In the genomic region with DNA sequence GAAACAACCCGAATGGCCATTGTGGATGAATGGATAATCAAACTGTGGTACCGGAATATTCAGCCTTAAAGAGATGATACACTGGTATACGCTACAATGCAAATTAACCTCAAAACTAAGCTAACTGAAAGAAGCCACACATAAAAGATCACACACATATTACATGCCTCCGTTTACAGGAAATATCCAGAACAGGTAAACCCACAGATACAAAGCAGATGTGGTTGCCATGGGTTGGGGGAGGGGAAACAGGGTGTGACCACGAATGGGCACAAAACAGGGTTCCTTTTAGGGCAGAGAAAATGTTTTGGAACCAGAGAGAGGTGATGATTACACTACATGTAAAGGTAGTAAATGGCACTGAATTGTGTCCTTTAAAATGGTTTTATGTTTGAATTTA, we compare ENCODE assay signal across 12 cellular contexts. TPM values are rescaled to one million over a fixed set of nuclear protein-coding genes. Genes with fewer than 3 reads are reported as not detected.
DNase-seq lines count a peak whose midpoint lies in the region; TF ChIP-seq lines count a peak whose summit lies in the region.
"Had no signal": no experiment of that assay in that cellular context is flagged by ENCODE, and none has a peak within 500 bp of the region (broad histone marks: within the 10 kb centered on the region; RNA-seq: fewer than 3 reads in every experiment).

No MANE protein-coding gene starts in this region.

- no peaks in the 10 kb centered on the region for H3K27me3 Mint-ChIP-seq in activated CD4-positive, alpha-beta memory T cell treated with anti-CD3 and anti-CD28 coated beads, Interleukin-2, amount 10 ng/mL, durations not matched to agents 7 days and 5 days
- H3K27me3 Mint-ChIP-seq in chondrocyte (ENCODE audit: low read depth): no peaks in the 10 kb centered on the region

- no peak overlapping the region for H2AFZ ChIP-seq in OCI-LY7 (ENCODE audit: low read length)

- H3K27ac ChIP-seq in KOPT-K1 (ENCODE audit: low read depth, low read length, poor library complexity, severe bottlenecking) (peak overlapping the region; percentile 79), OCI-LY7 (ENCODE audit: low read depth, low read length, poor library complexity, severe bottlenecking) (no peak overlapping the region)
- H3K27ac ChIP-seq: VCaP had no signal

- H3K79me2 ChIP-seq in OCI-LY7 (ENCODE audit: insufficient read depth, low read depth, low read length): no peaks in the 10 kb centered on the region

- H3K36me3 Mint-ChIP-seq in activated CD4-positive, alpha-beta memory T cell treated with anti-CD3 and anti-CD28 coated beads, Interleukin-2, amount 10 ng/mL, durations not matched to agents 7 days and 5 days (ENCODE audit: low read depth): peaks cover 74% of the 10 kb centered on the region
- peaks cover 4% of the 10 kb centered on the region for H3K36me3 Mint-ChIP-seq in chondrocyte (ENCODE audit: low read depth)

- intact Hi-C loops in OCI-LY7 (cut with micrococcal nuclease; ENCODE audit: unreplicated experiment): no loop called here

- CTCF ChIA-PET in activated CD4-positive, alpha-beta memory T cell treated with anti-CD3 and anti-CD28 coated beads, Interleukin-2, amount 10 ng/mL, durations not matched to agents 7 days and 5 days (lab: Charles Lee): interaction anchor here (0.8 to 2.4 kb wide), 5 partner anchors 9 to 29 kb away, joined by 3 to 7 read pairs (median 4); no protein-coding TSS in a partner anchor
- CTCF ChIA-PET in OCI-LY7 (lab: Charles Lee; ENCODE audit: unreplicated experiment): no interaction called here

- H3K4me2 ChIP-seq in OCI-LY7 (ENCODE audit: low read length): no peak overlapping the region

- H3K27ac Mint-ChIP-seq in activated CD4-positive, alpha-beta memory T cell treated with anti-CD3 and anti-CD28 coated beads, Interleukin-2, amount 10 ng/mL, durations not matched to agents 7 days and 5 days: peak overlapping the region; percentile 90
- peak overlapping the region; percentile 58 for H3K27ac Mint-ChIP-seq in chondrocyte (ENCODE audit: unreplicated experiment)

- POLR2A ChIA-PET in activated CD4-positive, alpha-beta memory T cell treated with anti-CD3 and anti-CD28 coated beads, Interleukin-2, amount 10 ng/mL, durations not matched to agents 7 days and 5 days (lab: Charles Lee): interaction anchor here (0.8 to 4.7 kb wide), 8 partner anchors 8 to 107 kb away, joined by 3 to 134 read pairs (median 4); a partner anchor contains a TSS
- POLR2A ChIA-PET in OCI-LY7 (lab: Charles Lee): interaction anchor here (0.8 kb wide), 1 partner anchor 10 kb away, joined by 3 read pairs; no protein-coding TSS in a partner anchor

- H3K4me3 ChIP-seq in OCI-LY7 (ENCODE audit: low read depth, low read length, poor library complexity, severe bottlenecking): no peak overlapping the region
- H3K4me3 ChIP-seq: testis had no signal

- no peaks in the 10 kb centered on the region for H4K20me1 ChIP-seq in OCI-LY7 (ENCODE audit: insufficient read depth, low read length)

- no peaks in the 10 kb centered on the region for H3K9me3 Mint-ChIP-seq in activated CD4-positive, alpha-beta memory T cell treated with anti-CD3 and anti-CD28 coated beads, Interleukin-2, amount 10 ng/mL, durations not matched to agents 7 days and 5 days
- H3K9me3 Mint-ChIP-seq in chondrocyte (ENCODE audit: low read depth): no peaks in the 10 kb centered on the region

- DNase-seq in activated CD4-positive, alpha-beta memory T cell treated with anti-CD3 and anti-CD28 coated beads, Interleukin-2, amount 10 ng/mL, durations not matched to agents 7 days and 5 days: peak; percentile 83
- DNase-seq in chondrocyte (ENCODE audit: low spot score) (no peak), NCI-H2029 (lab: John Stamatoyannopoulos, UW) (no peak), NCI-H748 treated with DMSO at 0.1 percent for 48 hours (lab: John Stamatoyannopoulos, UW) (no peak), OCI-LY7 (ENCODE audit: low spot score) (no peak), islet precursor cell (no peak)
- DNase-seq in stimulated activated CD8-positive, alpha-beta memory T cell treated with anti-CD3 and anti-CD28 coated beads, Interleukin-12 subunit alpha, Interleukin-12 subunit beta, amount 100 ng/mL, for 4 hours (ENCODE audit: low read depth): peak; percentile 14
- DNase-seq: cerebellar nuclear complex, COR-L47, testis had no signal

- H3K36me3 ChIP-seq in KOPT-K1 (ENCODE audit: insufficient read depth, low read length): peaks cover 27% of the 10 kb centered on the region
- H3K36me3 ChIP-seq in OCI-LY7 (ENCODE audit: insufficient read depth, low read length): peaks cover 8% of the 10 kb centered on the region

- TF ChIP-seq CTCF in chondrocyte (IDR thresholded peaks at IDR 0.05) (no peak), OCI-LY7 (conservative IDR thresholded peaks at IDR 0.05; ENCODE audit: low read length) (no peak)

- no peaks in the 10 kb centered on the region for H3K9me2 ChIP-seq in OCI-LY7 (ENCODE audit: insufficient read depth, low read length)

- peaks cover 28% of the 10 kb centered on the region for H3K4me1 ChIP-seq in OCI-LY7 (ENCODE audit: insufficient read depth, low read length, poor library complexity, severe bottlenecking)

- peaks cover 84% of the 10 kb centered on the region for H3K4me1 Mint-ChIP-seq in activated CD4-positive, alpha-beta memory T cell treated with anti-CD3 and anti-CD28 coated beads, Interleukin-2, amount 10 ng/mL, durations not matched to agents 7 days and 5 days
- peaks cover 76% of the 10 kb centered on the region for H3K4me1 Mint-ChIP-seq in chondrocyte (ENCODE audit: low read depth)

- peaks cover 8% of the 10 kb centered on the region for H3K9me3 ChIP-seq in KOPT-K1 (ENCODE audit: insufficient read depth, low read length, poor library complexity, severe bottlenecking)
- H3K9me3 ChIP-seq in OCI-LY7 (ENCODE audit: low read length): peaks cover 6% of the 10 kb centered on the region; the same call in 1 of the 2 replicates
- H3K9me3 ChIP-seq: testis had no signal

- peak overlapping the region; percentile 60 for H3K4me3 Mint-ChIP-seq in activated CD4-positive, alpha-beta memory T cell treated with anti-CD3 and anti-CD28 coated beads, Interleukin-2, amount 10 ng/mL, durations not matched to agents 7 days and 5 days
- H3K4me3 Mint-ChIP-seq in chondrocyte (ENCODE audit: unreplicated experiment): no peak overlapping the region

- no TSS peak for BruUV-seq in OCI-LY7 (replicated peaks; lab: Mats Ljungman, UMichigan)

RNA-seq across cellular contexts. Expression of a gene that starts 16.6 kb away (rescaled TPM):
- 100 to 1,000 TPM; 128 to 133 TPM for total RNA-seq in activated CD4-positive, alpha-beta memory T cell treated with anti-CD3 and anti-CD28 coated beads, Interleukin-2, amount 10 ng/mL, durations not matched to agents 7 days and 5 days
- 87.4 to 108 TPM (median 104 TPM) in 3 replicates for total RNA-seq in chondrocyte
- 30.5 and 33.7 TPM in 2 replicates for total RNA-seq in OCI-LY7 (2014; rRNA removed; shearing (Covaris generic))
- 24.2 and 25.7 TPM in 2 replicates for total RNA-seq in OCI-LY7 (2022)

RNA-seq across cellular contexts. Expression of a gene that starts 43.7 kb away (rescaled TPM):
- total RNA-seq in activated CD4-positive, alpha-beta memory T cell treated with anti-CD3 and anti-CD28 coated beads, Interleukin-2, amount 10 ng/mL, durations not matched to agents 7 days and 5 days: 10 to 100 TPM; 12.2 to 16.1 TPM
- total RNA-seq in chondrocyte (17.6 to 25.4 TPM (median 18.9 TPM) in 3 replicates), OCI-LY7 (2022) (12.0 TPM in 2 replicates)
- total RNA-seq in OCI-LY7 (2014; rRNA removed; shearing (Covaris generic)): 5.6 and 17.1 TPM in 2 replicates

Comparison
In these comparisons a context has a peak if more than half of its experiments do, and no peak if none do; other contexts are left out.
1. DNase-seq: peak in activated CD4-positive, alpha-beta memory T cell treated with anti-CD3 and anti-CD28 coated beads, Interleukin-2, amount 10 ng/mL, durations not matched to agents 7 days and 5 days (single experiment) and stimulated activated CD8-positive, alpha-beta memory T cell treated with anti-CD3 and anti-CD28 coated beads, Interleukin-12 subunit alpha, Interleukin-12 subunit beta, amount 100 ng/mL, for 4 hours (single experiment); none in chondrocyte (single experiment), NCI-H2029 (single experiment), NCI-H748 treated with DMSO at 0.1 percent for 48 hours (single experiment), OCI-LY7 (single experiment) and islet precursor cell (single experiment).